In the genomic region with DNA sequence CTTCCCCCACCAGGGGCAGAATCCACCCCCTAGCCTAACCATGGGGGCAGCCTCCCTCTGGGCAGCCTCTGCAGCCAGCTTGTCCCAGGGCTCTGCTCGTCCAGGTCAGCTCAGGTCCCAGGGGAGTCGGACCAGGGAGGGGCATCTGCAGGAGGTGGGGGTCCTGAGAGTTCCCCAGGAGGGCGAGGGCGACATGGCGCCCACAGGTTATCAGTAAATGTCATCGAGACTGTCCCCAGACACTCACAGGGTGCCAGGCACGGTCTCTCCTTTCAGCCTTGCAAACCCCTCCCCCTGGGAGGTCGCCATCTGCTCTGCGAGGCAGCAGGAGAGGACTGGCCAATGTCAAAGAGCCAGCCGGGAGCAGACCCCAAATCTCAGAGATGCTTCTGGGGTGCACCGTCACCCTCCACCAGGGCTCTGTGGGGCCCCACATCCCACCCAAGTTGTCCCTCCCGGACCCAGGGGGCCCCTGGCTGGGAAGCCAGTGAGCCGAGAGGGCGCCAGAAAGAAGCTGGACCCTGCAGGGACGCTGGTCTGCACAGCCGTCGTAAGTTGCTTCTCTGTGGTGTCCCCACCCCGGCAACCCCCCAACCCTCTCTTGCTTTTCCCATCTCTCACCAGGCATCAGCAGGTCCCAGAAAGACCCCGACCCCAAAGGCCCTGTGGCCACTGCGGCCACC, we compare ENCODE assay signal across 14 cellular contexts.
DNase-seq lines count a peak whose midpoint lies in the region; ATAC-seq and TF ChIP-seq lines count a peak whose summit lies in the region.
"Had no signal": no experiment of that assay in that cellular context is flagged by ENCODE, and none has a peak within 500 bp of the region (broad histone marks: within the 10 kb centered on the region; RNA-seq: fewer than 3 reads in every experiment).

No MANE protein-coding gene starts in this region.

- H2AFZ ChIP-seq in osteoblast (ENCODE audit: low read length), result no peak overlapping the region
- H2AFZ ChIP-seq: GM23248 had no signal

- H3K9me3 ChIP-seq in osteoblast (ENCODE audit: low read depth, low read length), result no peaks in the 10 kb centered on the region
- H3K9me3 ChIP-seq: Caco-2 had no signal

- no peak for ATAC-seq in Right ventricle myocardium inferior
- ATAC-seq in left ventricle myocardium superior, result no peak
- ATAC-seq: GM12878 had no signal

- no peaks in the 10 kb centered on the region for H3K79me2 ChIP-seq in osteoblast (ENCODE audit: insufficient read depth, low read length)

- H3K4me1 ChIP-seq in osteoblast (ENCODE audit: insufficient read depth, low read length), result no peaks in the 10 kb centered on the region
- H3K4me1 ChIP-seq: Caco-2 had no signal

- in situ Hi-C loops in brain microvascular endothelial cell (cut with HindIII; ENCODE audit: low pct_ligation_motif_present, low sequenced_read_pairs), result no loop called here

- intact Hi-C loops in Right ventricle myocardium inferior (cut with DNase I), result loop anchor here (10.0 kb wide), 1 partner anchor 396 kb away; no protein-coding TSS in a partner anchor
- intact Hi-C loops in left ventricle myocardium superior (cut with micrococcal nuclease), result loop anchor here (10.0 kb wide), 1 partner anchor 66 kb away; a partner anchor contains a TSS

- H4K20me1 ChIP-seq in osteoblast (ENCODE audit: insufficient read depth, low read length), result no peaks in the 10 kb centered on the region

- H3K27ac ChIP-seq in osteoblast (ENCODE audit: low read depth, low read length) (no peak overlapping the region), brain microvascular endothelial cell (no peak overlapping the region)
- H3K27ac ChIP-seq: C4-2B, GM23248 had no signal

- peak; percentile 45 for DNase-seq in Right ventricle myocardium inferior (ENCODE audit: missing footprints)
- DNase-seq in left ventricle myocardium superior, result no peak
- DNase-seq in NCI-H524 treated with DMSO at 0.1 percent for 48 hours (lab: John Stamatoyannopoulos, UW), result peak; percentile 24
- DNase-seq in SK-N-DZ (ENCODE audit: low spot score), result peak; percentile 78
- peak; percentile 55 for DNase-seq in osteoblast (ENCODE audit: insufficient read length, low spot score, missing footprints)
- no peak for DNase-seq in central memory CD4-positive, alpha-beta T cell
- no peak for DNase-seq in brain microvascular endothelial cell
- DNase-seq in GDM1 (lab: John Stamatoyannopoulos, UW), result no peak
- DNase-seq: Caco-2; CD4-positive, alpha-beta memory T cell; GM23248; H7 had no signal

- H3K4me2 ChIP-seq in osteoblast (ENCODE audit: insufficient read depth, low read length), result no peak overlapping the region

- H3K4me3 ChIP-seq in osteoblast (ENCODE audit: insufficient read depth, low read length) (no peak overlapping the region), brain microvascular endothelial cell (ENCODE audit: low read depth, low read length) (no peak overlapping the region)
- H3K4me3 ChIP-seq: GM12878, GM23248 had no signal

- peaks cover 22% of the 10 kb centered on the region for H3K27me3 ChIP-seq in osteoblast (ENCODE audit: insufficient read depth, low read length)
- H3K27me3 ChIP-seq in brain microvascular endothelial cell (replicated peaks), result peaks cover 27% of the 10 kb centered on the region

- no peak for TF ChIP-seq CTCF in osteoblast (IDR thresholded peaks at IDR 0.05; ENCODE audit: extremely low read depth, low read depth, low read length)
- TF ChIP-seq CTCF in brain microvascular endothelial cell (IDR thresholded peaks at IDR 0.05; ENCODE audit: low read depth, low read length, missing control alignments), result no peak

- no peaks in the 10 kb centered on the region for H3K36me3 ChIP-seq in osteoblast (ENCODE audit: insufficient read depth, low read length)
- H3K36me3 ChIP-seq in brain microvascular endothelial cell (replicated peaks), result no peaks in the 10 kb centered on the region

Comparison
In these comparisons a context has a peak if more than half of its experiments do, and no peak if none do; other contexts are left out.
1. DNase-seq: peak in Right ventricle myocardium inferior (single experiment), NCI-H524 treated with DMSO at 0.1 percent for 48 hours (single experiment), SK-N-DZ (single experiment) and osteoblast (single experiment); none in left ventricle myocardium superior (single experiment), central memory CD4-positive, alpha-beta T cell (single experiment), brain microvascular endothelial cell (single experiment) and GDM1 (single experiment).